ENCODE assay signal across 1 cellular context in the genomic region with DNA sequence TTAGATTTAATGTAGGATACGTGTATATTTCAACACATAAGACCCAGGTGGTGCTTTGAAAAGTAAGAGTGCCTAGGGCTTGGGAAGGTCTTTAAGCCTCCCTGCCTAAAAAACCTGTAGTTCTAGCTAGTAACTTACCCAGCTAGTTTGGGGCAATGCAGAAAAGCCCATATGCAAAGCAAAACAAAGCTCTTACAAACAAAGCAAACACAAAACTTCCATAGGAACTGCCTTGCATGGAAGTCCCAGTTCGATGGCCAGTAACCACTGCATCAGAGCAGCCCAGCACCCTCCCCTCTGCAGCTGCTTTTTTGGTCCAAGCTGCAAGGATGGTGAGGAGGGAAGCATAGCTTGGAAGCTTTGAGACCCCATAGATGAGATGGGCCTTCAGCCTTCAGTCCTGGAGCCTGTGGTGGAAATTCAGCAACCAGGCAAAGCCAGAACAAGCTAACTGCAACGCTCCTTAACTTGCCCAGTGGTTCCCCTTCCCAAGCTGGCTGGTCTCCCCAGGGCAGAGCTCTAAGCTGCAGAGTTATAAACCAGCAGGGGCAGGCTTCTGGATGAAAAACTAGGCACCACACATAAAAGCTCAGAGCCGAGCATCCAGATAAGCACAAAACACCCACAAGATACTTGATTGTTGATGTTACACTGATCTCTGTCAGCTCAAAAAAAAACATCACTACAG.
TF ChIP-seq lines count a peak whose summit lies in the region.

No MANE protein-coding gene starts in this region.

TF ChIP-seq in HepG2, 621 proteins besides CTCF, POLR2A, EP300 and RAD21:
- TF ChIP-seq IKZF4 (CRISPR knock-in tag; IDR thresholded peaks at IDR 0.05; ENCODE audit: borderline replicate concordance, low read depth, not compliant biosample characterization) = no peak
- no peak for TF ChIP-seq ZNF75D (CRISPR knock-in tag; IDR thresholded peaks at IDR 0.05; ENCODE audit: borderline replicate concordance)
- TF ChIP-seq SIX4 (CRISPR knock-in tag; IDR thresholded peaks at IDR 0.05) = no peak
- no peak for TF ChIP-seq FOSL2 (CRISPR knock-in tag; IDR thresholded peaks at IDR 0.05)
- no peak for TF ChIP-seq HNRNPLL (IDR thresholded peaks at IDR 0.05; ENCODE audit: low read depth, low read length, poor library complexity, severe bottlenecking)
- TF ChIP-seq ZFP82 (CRISPR knock-in tag; IDR thresholded peaks at IDR 0.05; ENCODE audit: borderline replicate concordance) = no peak
- TF ChIP-seq HINFP (CRISPR knock-in tag; IDR thresholded peaks at IDR 0.05; ENCODE audit: low read depth) = no peak
- TF ChIP-seq SALL1 (CRISPR knock-in tag; IDR thresholded peaks at IDR 0.05) = no peak
- no peak for TF ChIP-seq FUBP1 (CRISPR knock-in tag; IDR thresholded peaks at IDR 0.05; ENCODE audit: borderline replicate concordance)
- no peak for TF ChIP-seq EHMT2 (IDR thresholded peaks at IDR 0.05; ENCODE audit: borderline replicate concordance, low read depth, low read length)
- no peak for TF ChIP-seq ZNF577 (CRISPR knock-in tag; IDR thresholded peaks at IDR 0.05; ENCODE audit: borderline replicate concordance, low read depth)
- no peak for TF ChIP-seq ZNF484 (CRISPR knock-in tag; IDR thresholded peaks at IDR 0.05; ENCODE audit: borderline replicate concordance, low read depth)
- no peak for TF ChIP-seq MEF2D (CRISPR knock-in tag; IDR thresholded peaks at IDR 0.05)
- TF ChIP-seq ZNF326 (CRISPR knock-in tag; IDR thresholded peaks at IDR 0.05; ENCODE audit: borderline replicate concordance) = no peak
- no peak for TF ChIP-seq RBFOX2 (IDR thresholded peaks at IDR 0.05; ENCODE audit: low read depth, low read length)
- no peak for TF ChIP-seq ZNF792 (CRISPR knock-in tag; IDR thresholded peaks at IDR 0.05)
- no peak for TF ChIP-seq BATF2 (CRISPR knock-in tag; IDR thresholded peaks at IDR 0.05)
- no peak for TF ChIP-seq ONECUT2 (CRISPR knock-in tag; IDR thresholded peaks at IDR 0.05)
- no peak for TF ChIP-seq MAF1 (CRISPR knock-in tag; IDR thresholded peaks at IDR 0.05; ENCODE audit: borderline replicate concordance)
